In the genomic region with DNA sequence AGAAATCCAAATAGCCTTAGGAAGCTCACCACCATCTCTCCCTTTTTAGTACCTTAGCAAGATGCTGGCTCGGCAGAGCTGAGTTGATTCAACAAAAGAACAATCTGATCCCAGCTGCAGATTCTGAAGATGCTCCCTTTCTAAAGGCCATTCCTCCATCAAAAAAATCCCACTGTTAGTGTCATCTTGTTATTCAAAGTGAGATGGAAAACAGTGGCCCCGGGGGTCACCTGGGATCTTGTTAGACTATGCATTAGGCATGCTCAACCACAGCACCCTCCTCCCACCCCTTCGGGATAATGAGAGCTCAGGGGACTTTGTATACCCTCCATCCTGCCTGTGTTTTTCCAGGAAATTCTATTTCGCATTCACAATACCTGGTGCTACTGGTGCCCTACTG, we compare ENCODE assay signal across 15 cellular contexts. TPM values are rescaled to one million over a fixed set of nuclear protein-coding genes. Genes with fewer than 3 reads are reported as not detected.
DNase-seq lines count a peak whose midpoint lies in the region; TF ChIP-seq lines count a peak whose summit lies in the region.
"Had no signal": no experiment of that assay in that cellular context is flagged by ENCODE, and none has a peak within 500 bp of the region (broad histone marks: within the 10 kb centered on the region; RNA-seq: fewer than 3 reads in every experiment).

No MANE protein-coding gene starts in this region.

- CTCF ChIA-PET in MCF 10A (lab: Yijun Ruan, JAX), result interaction anchor here (0.9 kb wide), 1 partner anchor 275 kb away, joined by 3 read pairs; no protein-coding TSS in a partner anchor

- no peak overlapping the region for H3K27ac ChIP-seq in KMS-11
- H3K27ac ChIP-seq in WERI-Rb-1, result no peak overlapping the region
- H3K27ac ChIP-seq: transverse colon had no signal

- H3K9ac ChIP-seq in KMS-11, result no peak overlapping the region

- TF ChIP-seq CTCF in KMS-11 (conservative IDR thresholded peaks at IDR 0.05; ENCODE audit: low read depth, low read length), result no peak
- TF ChIP-seq CTCF in nephron (IDR thresholded peaks at IDR 0.05; ENCODE audit: unreplicated experiment in 3 of 3), result no peak
- no peak for TF ChIP-seq CTCF in MCF 10A (IDR thresholded peaks at IDR 0.05; ENCODE audit: unreplicated experiment)
- TF ChIP-seq CTCF in WERI-Rb-1 (IDR thresholded peaks at IDR 0.05; ENCODE audit: low read depth, low read length), result no peak

- H3K27me3 ChIP-seq in KMS-11 (ENCODE audit: insufficient read depth, low read depth) (no peaks in the 10 kb centered on the region), WERI-Rb-1 (ENCODE audit: insufficient read depth, low read depth, severe bottlenecking) (no peaks in the 10 kb centered on the region)
- H3K27me3 ChIP-seq: transverse colon had no signal

- H3K27ac Mint-ChIP-seq in T-helper 2 cell treated with Interferon-gamma antibody and Interleukin-4, amounts not matched to agents 5 μg/mL and 100 μg/mL, for 36 hours, result no peak overlapping the region
- peak overlapping the region; percentile 56 for H3K27ac Mint-ChIP-seq in activated T-helper 2 cell treated with anti-CD3 and anti-CD28 coated beads, Interferon-gamma antibody, Interleukin-2, Interleukin-4, amounts not matched to agents 10 μg/mL and 5 μg/mL and 100 μg/mL, durations not matched to agents 14 hours and 24 hours and 36 hours
- H3K27ac Mint-ChIP-seq in nephron, result no peak overlapping the region
- no peak overlapping the region for H3K27ac Mint-ChIP-seq in MCF 10A (ENCODE audit: low read depth, unreplicated experiment)
- H3K27ac Mint-ChIP-seq: mesothelial cell of epicardium had no signal

- H3K79me2 ChIP-seq in KMS-11 (ENCODE audit: insufficient read depth, low read depth), result peaks cover 74% of the 10 kb centered on the region

- no peak for DNase-seq in T-helper 2 cell treated with Interferon-gamma antibody and Interleukin-4, amounts not matched to agents 5 μg/mL and 100 μg/mL, for 36 hours (ENCODE audit: low spot score)
- DNase-seq in T-helper 2 cell, result no peak
- DNase-seq in activated T-helper 2 cell treated with anti-CD3 and anti-CD28 coated beads, Interferon-gamma antibody, Interleukin-2, Interleukin-4, amounts not matched to agents 10 μg/mL and 5 μg/mL and 100 μg/mL, durations not matched to agents 14 hours and 24 hours and 36 hours (ENCODE audit: low spot score), result no peak
- no peak for DNase-seq in RPMI8226
- no peak for DNase-seq in MCF 10A (ENCODE audit: unreplicated experiment)
- no peak for DNase-seq in WERI-Rb-1
- DNase-seq: activated T-cell treated with anti-CD3 and anti-CD28 coated beads, Interleukin-2, amount 50 U/mL, for 1 hour; islet precursor cell; NCI-H510A treated with DMSO at 0.1 percent for 48 hours; posterior cingulate gyrus; SHP77 treated with DMSO at 0.1 percent for 48 hours; transverse colon had no signal

- peaks cover 37% of the 10 kb centered on the region for H3K4me1 ChIP-seq in KMS-11 (ENCODE audit: low read depth, poor library complexity, severe bottlenecking)

- intact Hi-C loops in activated T-helper 2 cell treated with anti-CD3 and anti-CD28 coated beads, Interferon-gamma antibody, Interleukin-2, Interleukin-4, amounts not matched to agents 10 μg/mL and 5 μg/mL and 100 μg/mL, durations not matched to agents 14 hours and 24 hours and 36 hours (cut with micrococcal nuclease), result loop anchor here (10.0 kb wide), 1 partner anchor 153 kb away; the partner anchor contains the start of gene DYNC2I1
- intact Hi-C loops in MCF 10A (cut with micrococcal nuclease), result no loop called here

- H3K4me2 ChIP-seq in KMS-11, result peak overlapping the region; percentile 90

- H3K4me3 Mint-ChIP-seq in T-helper 2 cell treated with Interferon-gamma antibody and Interleukin-4, amounts not matched to agents 5 μg/mL and 100 μg/mL, for 36 hours, result peak overlapping the region; percentile 97
- H3K4me3 Mint-ChIP-seq in activated T-helper 2 cell treated with anti-CD3 and anti-CD28 coated beads, Interferon-gamma antibody, Interleukin-2, Interleukin-4, amounts not matched to agents 10 μg/mL and 5 μg/mL and 100 μg/mL, durations not matched to agents 14 hours and 24 hours and 36 hours (ENCODE audit: low read depth), result peak overlapping the region; percentile 82
- H3K4me3 Mint-ChIP-seq in nephron (peak overlapping the region; percentile 47 to 85 (median 81)), MCF 10A (ENCODE audit: unreplicated experiment) (no peak overlapping the region)

- no peaks in the 10 kb centered on the region for H3K27me3 Mint-ChIP-seq in T-helper 2 cell treated with Interferon-gamma antibody and Interleukin-4, amounts not matched to agents 5 μg/mL and 100 μg/mL, for 36 hours (ENCODE audit: low read depth)
- H3K27me3 Mint-ChIP-seq in activated T-helper 2 cell treated with anti-CD3 and anti-CD28 coated beads, Interferon-gamma antibody, Interleukin-2, Interleukin-4, amounts not matched to agents 10 μg/mL and 5 μg/mL and 100 μg/mL, durations not matched to agents 14 hours and 24 hours and 36 hours (ENCODE audit: low read depth), result no peaks in the 10 kb centered on the region
- H3K27me3 Mint-ChIP-seq in nephron (ENCODE audit: low read depth), result no peaks in the 10 kb centered on the region
- no peaks in the 10 kb centered on the region for H3K27me3 Mint-ChIP-seq in MCF 10A (ENCODE audit: insufficient read depth, unreplicated experiment)

- peaks cover 50% of the 10 kb centered on the region for H3K4me1 Mint-ChIP-seq in T-helper 2 cell treated with Interferon-gamma antibody and Interleukin-4, amounts not matched to agents 5 μg/mL and 100 μg/mL, for 36 hours (ENCODE audit: low read depth)
- peaks cover 55% of the 10 kb centered on the region for H3K4me1 Mint-ChIP-seq in activated T-helper 2 cell treated with anti-CD3 and anti-CD28 coated beads, Interferon-gamma antibody, Interleukin-2, Interleukin-4, amounts not matched to agents 10 μg/mL and 5 μg/mL and 100 μg/mL, durations not matched to agents 14 hours and 24 hours and 36 hours (ENCODE audit: low read depth)
- H3K4me1 Mint-ChIP-seq in nephron (peaks cover 22% of the 10 kb centered on the region), MCF 10A (ENCODE audit: insufficient read depth, unreplicated experiment) (peaks cover 32% of the 10 kb centered on the region)

- H3K36me3 Mint-ChIP-seq in T-helper 2 cell treated with Interferon-gamma antibody and Interleukin-4, amounts not matched to agents 5 μg/mL and 100 μg/mL, for 36 hours (ENCODE audit: low read depth), result peaks cover 55% of the 10 kb centered on the region
- peaks cover 53% of the 10 kb centered on the region for H3K36me3 Mint-ChIP-seq in activated T-helper 2 cell treated with anti-CD3 and anti-CD28 coated beads, Interferon-gamma antibody, Interleukin-2, Interleukin-4, amounts not matched to agents 10 μg/mL and 5 μg/mL and 100 μg/mL, durations not matched to agents 14 hours and 24 hours and 36 hours (ENCODE audit: low read depth)
- H3K36me3 Mint-ChIP-seq in nephron (ENCODE audit: low read depth) (peaks cover 23% of the 10 kb centered on the region), MCF 10A (ENCODE audit: insufficient read depth, unreplicated experiment) (peaks cover 12% of the 10 kb centered on the region)

- no peaks in the 10 kb centered on the region for H4K20me1 ChIP-seq in KMS-11 (ENCODE audit: insufficient read depth)

- POLR2A ChIA-PET in MCF 10A (lab: Yijun Ruan, JAX), result no interaction called here

- peaks cover 27% of the 10 kb centered on the region; the same call in 1 of the 2 replicates for H3K36me3 ChIP-seq in KMS-11 (ENCODE audit: insufficient read depth)
- peaks cover 63% of the 10 kb centered on the region for H3K36me3 ChIP-seq in WERI-Rb-1
- H3K36me3 ChIP-seq: transverse colon had no signal

- no peaks in the 10 kb centered on the region for H3K9me3 ChIP-seq in WERI-Rb-1 (ENCODE audit: severe bottlenecking)
- H3K9me3 ChIP-seq: transverse colon had no signal

- H2AFZ ChIP-seq in KMS-11 (ENCODE audit: low read depth), result no peak overlapping the region

- no TSS peak for BruUV-seq in MCF 10A (replicated peaks; lab: Mats Ljungman, UMichigan)

- H3K9me3 Mint-ChIP-seq in T-helper 2 cell treated with Interferon-gamma antibody and Interleukin-4, amounts not matched to agents 5 μg/mL and 100 μg/mL, for 36 hours, result no peaks in the 10 kb centered on the region
- no peaks in the 10 kb centered on the region for H3K9me3 Mint-ChIP-seq in activated T-helper 2 cell treated with anti-CD3 and anti-CD28 coated beads, Interferon-gamma antibody, Interleukin-2, Interleukin-4, amounts not matched to agents 10 μg/mL and 5 μg/mL and 100 μg/mL, durations not matched to agents 14 hours and 24 hours and 36 hours
- no peaks in the 10 kb centered on the region for H3K9me3 Mint-ChIP-seq in nephron
- H3K9me3 Mint-ChIP-seq in MCF 10A (ENCODE audit: unreplicated experiment), result no peaks in the 10 kb centered on the region
- H3K9me3 Mint-ChIP-seq: mesothelial cell of epicardium had no signal

- H3K4me3 ChIP-seq in KMS-11 (IDR thresholded peaks at IDR 0.05; ENCODE audit: insufficient read depth, low read depth, low read length) (no peak overlapping the region), WERI-Rb-1 (ENCODE audit: low read depth, low read length) (no peak overlapping the region)
- H3K4me3 ChIP-seq: transverse colon had no signal

RNA-seq across cellular contexts. Expression of gene NCAPG2, which starts 2.4 kb away (rescaled TPM):
- 94.7 and 101 TPM in 2 replicates for total RNA-seq in activated T-helper 2 cell treated with anti-CD3 and anti-CD28 coated beads, Interferon-gamma antibody, Interleukin-2, Interleukin-4, amounts not matched to agents 10 μg/mL and 5 μg/mL and 100 μg/mL, durations not matched to agents 14 hours and 24 hours and 36 hours
- total RNA-seq in MCF 10A (2022), result 10.5 and 27.4 TPM in 2 replicates
